In genomic region chr22:22069450-22070370, GRCh38 we compare ENCODE assay signal across 22 cellular contexts.
DNase-seq lines count a peak whose midpoint lies in the region; FAIRE-seq and TF ChIP-seq lines count a peak whose summit lies in the region.
"Had no signal": no experiment of that assay in that cellular context is flagged by ENCODE, and none has a peak within 500 bp of the region (broad histone marks: within the 10 kb centered on the region; RNA-seq: fewer than 3 reads in every experiment).

No MANE protein-coding gene starts in this region.

- TF ChIP-seq EP300 in stomach (IDR thresholded peaks at IDR 0.05): no peak

- TF ChIP-seq CTCF in GM12873 (IDR thresholded peaks at IDR 0.05; ENCODE audit: insufficient read depth, low read depth, low read length, missing control alignments) (peak; percentile 46), bronchial epithelial cell (IDR thresholded peaks at IDR 0.05; ENCODE audit: insufficient read depth, low read length, severe bottlenecking) (peak; percentile 13), stomach (IDR thresholded peaks at IDR 0.05) (no peak)

- peak; percentile 83 for FAIRE-seq in bronchial epithelial cell (lab: Jason Lieb, UNC)
- FAIRE-seq: TTC549 had no signal

- no peak overlapping the region for H3K4me3 ChIP-seq in bronchial epithelial cell (ENCODE audit: low read depth, low read length)
- no peak overlapping the region for H3K4me3 ChIP-seq in stomach
- H3K4me3 ChIP-seq: adrenal gland, dorsolateral prefrontal cortex, right atrium auricular region had no signal

- H3K36me3 ChIP-seq in bronchial epithelial cell (ENCODE audit: control insufficient read depth, insufficient read depth, low read length): no peaks in the 10 kb centered on the region
- H3K36me3 ChIP-seq in stomach: no peaks in the 10 kb centered on the region
- H3K36me3 ChIP-seq: adrenal gland, right atrium auricular region had no signal

- no peak overlapping the region for H3K27ac ChIP-seq in stomach
- H3K27ac ChIP-seq: adrenal gland, dorsolateral prefrontal cortex, right atrium auricular region had no signal

- DNase-seq in HPDE6-E6E7 (ENCODE audit: extremely low spot score) (peak; percentile 62), bronchial epithelial cell (ENCODE audit: low read depth) (no peak), mesenteric fat pad (ENCODE audit: low spot score) (peak; percentile 64), midbrain (lab: John Stamatoyannopoulos, UW) (no peak), cardiac septum (ENCODE audit: low spot score) (no peak), stomach (no peak)
- DNase-seq: activated CD4-positive, alpha-beta T cell treated with anti-CD3 and anti-CD28 coated beads for 36 hours; activated CD8-positive, alpha-beta T cell treated with anti-CD3 and anti-CD28 coated beads, Interleukin-2, amount 10 ng/mL, durations not matched to agents 7 days and 5 days; activated naive CD4-positive, alpha-beta T cell treated with anti-CD3 and anti-CD28 coated beads, Interleukin-2, amount 10 ng/mL, durations not matched to agents 7 days and 5 days; adrenal gland; cerebellar nuclear complex; dorsolateral prefrontal cortex; hippocampal formation; left colon; NCI-H1105; NCI-H187; NCI-H2171; NCI-H510A; stimulated activated CD4-positive, alpha-beta T cell treated with anti-CD3 and anti-CD28 coated beads, Interleukin-2, amount 100 ng/mL, for 24 hours had no signal

- intact Hi-C loops in cardiac septum (cut with DNase I): no loop called here
- intact Hi-C loops in stomach (cut with DNase I; ENCODE audit: low total_unique reads): no loop called here

- H3K4me1 ChIP-seq in stomach: no peaks in the 10 kb centered on the region
- H3K4me1 ChIP-seq: adrenal gland, right atrium auricular region had no signal

- WGBS in stomach, 5 donors: 83 to 89% (median 85%) methylated on average over 6 of the region's 6 CpGs

- no peaks in the 10 kb centered on the region for H3K9me3 ChIP-seq in stomach
- H3K9me3 ChIP-seq: adrenal gland, right atrium auricular region had no signal

- H3K27me3 ChIP-seq in bronchial epithelial cell (ENCODE audit: control insufficient read depth, insufficient read depth, low read length) (peaks cover 2% of the 10 kb centered on the region), stomach (peaks cover 0 to 11% (median 5%) of the 10 kb centered on the region in 3 donors)
- H3K27me3 ChIP-seq: adrenal gland, right atrium auricular region had no signal

- no peak for TF ChIP-seq POLR2A in stomach (IDR thresholded peaks at IDR 0.05)

Comparison
In these comparisons a context has a peak if more than half of its experiments do, and no peak if none do; other contexts are left out.
1. CTCF ChIP-seq: peak in GM12873 (single experiment) and bronchial epithelial cell (single experiment); none in stomach (0 of 7).
2. DNase-seq: peak in HPDE6-E6E7 (single experiment) and mesenteric fat pad (single experiment); none in bronchial epithelial cell (single experiment), midbrain (single experiment), cardiac septum (single experiment) and stomach (single experiment).